Comparison of ENCODE assay signal across 1 cellular context in the genomic region with DNA sequence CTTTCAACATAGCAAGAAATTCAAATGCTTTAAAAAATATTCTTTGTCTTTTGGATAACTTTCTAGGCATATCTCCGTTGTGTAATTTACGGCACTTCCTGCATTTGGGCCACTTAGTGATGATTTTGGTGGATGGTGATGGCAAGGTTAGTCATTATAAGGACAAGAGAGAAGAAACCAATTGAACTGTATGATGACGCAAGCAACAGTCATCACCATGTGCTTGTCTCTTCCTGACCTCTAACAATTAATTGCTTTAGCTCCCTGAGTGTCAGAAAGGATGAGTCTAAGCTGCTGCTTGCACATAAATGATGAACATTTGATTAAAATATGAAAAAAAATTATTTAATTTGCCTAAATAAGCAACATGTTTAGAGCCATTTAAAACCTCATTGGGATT.
TF ChIP-seq lines count a peak whose summit lies in the region.

No MANE protein-coding gene starts in this region.

TF ChIP-seq in SK-N-SH, 30 proteins besides CTCF, POLR2A, EP300 and RAD21 (continued from another document):
- TF ChIP-seq, protein P1, sequence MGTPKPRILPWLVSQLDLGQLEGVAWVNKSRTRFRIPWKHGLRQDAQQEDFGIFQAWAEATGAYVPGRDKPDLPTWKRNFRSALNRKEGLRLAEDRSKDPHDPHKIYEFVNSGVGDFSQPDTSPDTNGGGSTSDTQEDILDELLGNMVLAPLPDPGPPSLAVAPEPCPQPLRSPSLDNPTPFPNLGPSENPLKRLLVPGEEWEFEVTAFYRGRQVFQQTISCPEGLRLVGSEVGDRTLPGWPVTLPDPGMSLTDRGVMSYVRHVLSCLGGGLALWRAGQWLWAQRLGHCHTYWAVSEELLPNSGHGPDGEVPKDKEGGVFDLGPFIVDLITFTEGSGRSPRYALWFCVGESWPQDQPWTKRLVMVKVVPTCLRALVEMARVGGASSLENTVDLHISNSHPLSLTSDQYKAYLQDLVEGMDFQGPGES (IDR thresholded peaks at IDR 0.05; ENCODE audit: low read depth, low read length), result no peak
